ENCODE assay signal across 1 cellular context in the genomic region with DNA sequence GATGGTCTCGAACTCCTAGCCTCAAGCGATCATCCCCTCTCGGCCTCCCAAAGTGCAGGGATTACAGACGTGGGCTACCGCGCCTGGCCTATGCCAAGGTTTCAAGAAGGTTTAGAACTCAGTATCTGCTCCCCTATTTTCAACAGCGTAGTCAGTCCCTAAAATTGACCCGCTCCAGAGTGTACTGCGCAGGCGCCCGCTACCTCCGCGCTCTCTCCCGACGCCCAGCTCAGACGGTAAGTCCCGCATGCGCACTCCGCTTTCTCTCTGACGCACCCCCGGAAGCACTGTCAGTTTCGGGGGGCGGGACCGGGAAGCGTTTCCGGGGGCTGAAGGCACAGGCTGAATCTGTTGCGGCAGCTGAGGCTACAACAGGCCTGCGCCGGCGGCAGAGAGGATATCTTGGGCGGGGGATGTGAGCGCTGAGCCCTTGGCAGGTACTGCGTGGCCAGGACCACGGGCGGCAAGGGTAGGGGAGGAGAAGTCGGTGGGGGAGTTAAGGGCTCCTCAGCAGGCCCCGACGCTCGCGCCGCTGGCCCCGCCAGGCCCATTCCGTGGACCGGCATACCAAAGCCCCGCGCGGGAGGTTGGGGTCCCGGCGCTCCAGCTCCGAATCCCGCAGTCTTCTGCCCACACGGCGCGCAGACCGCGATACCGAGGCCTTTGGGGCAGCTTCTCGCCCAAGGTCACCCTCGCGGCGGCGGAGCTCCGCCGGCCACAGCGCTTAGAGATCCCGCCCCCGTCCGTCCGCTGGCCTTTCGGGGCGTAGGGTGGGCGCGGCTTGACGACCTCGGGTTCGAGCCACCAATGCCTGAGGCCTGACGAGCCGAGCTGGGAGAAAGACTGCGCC.
TF ChIP-seq lines count a peak whose summit lies in the region.

ZBTB43 (plus strand) TSS at position 345 of the 850 bp plus-strand sequence. CDS start 27,470 bp downstream, outside the sequence.

TF ChIP-seq in liver, 16 proteins besides CTCF, POLR2A, EP300 and RAD21 (continued from another document):
- TF ChIP-seq EGR1 (IDR thresholded peaks at IDR 0.05; ENCODE audit: low read depth in 2 of 2) = peak in 1 of 2 donors; percentile 38
- TF ChIP-seq SP1 (IDR thresholded peaks at IDR 0.05) = peak; percentile 30
- no peak for TF ChIP-seq NR2F2 (IDR thresholded peaks at IDR 0.05)
- no peak for TF ChIP-seq ATF3 (IDR thresholded peaks at IDR 0.05)
- no peak for TF ChIP-seq FOXA1 (IDR thresholded peaks at IDR 0.05)
